1 cellular context compared by ENCODE assay signal in the genomic region with DNA sequence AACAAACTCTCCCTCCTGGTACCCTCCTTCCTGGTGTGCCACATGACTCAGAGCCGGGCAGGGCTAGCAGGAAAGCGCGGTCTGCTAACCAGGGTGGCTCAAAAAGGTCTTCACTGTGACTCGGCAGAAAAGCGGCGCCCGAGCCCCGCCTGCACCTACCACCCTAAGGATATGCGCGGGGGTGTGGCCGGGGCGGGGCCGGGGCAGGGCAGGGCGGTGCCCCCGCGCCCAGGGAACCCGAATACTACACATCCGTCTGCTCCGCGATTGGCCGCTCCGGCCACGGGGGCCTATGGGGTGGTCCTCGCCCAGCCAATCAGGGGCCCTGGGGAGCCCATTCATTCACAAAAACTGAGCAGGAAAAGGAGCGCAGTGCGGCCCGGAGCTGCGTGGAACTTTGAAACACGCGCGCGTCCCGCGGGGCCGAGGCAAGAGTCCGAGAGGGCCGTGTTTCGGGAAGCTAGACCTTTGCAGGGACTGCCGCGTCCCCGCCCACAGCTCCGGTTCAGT.
A peak's percentile ranks its signal among the peaks of the same experiment; 100 is the strongest.
TF ChIP-seq lines count a peak whose summit lies in the region.

No MANE protein-coding gene starts in this region.

TF ChIP-seq in HepG2, 621 proteins besides CTCF, POLR2A, EP300 and RAD21 (continued from another document and continues in another):
- TF ChIP-seq ZNF574 (CRISPR knock-in tag; IDR thresholded peaks at IDR 0.05) (peak; percentile 60), ZNF747 (CRISPR knock-in tag; IDR thresholded peaks at IDR 0.05; ENCODE audit: borderline replicate concordance) (no peak; the same call in 1 of the 2 replicates), SNAPC4 (CRISPR knock-in tag; IDR thresholded peaks at IDR 0.05) (0 out of 2 replicates have a peak, but pooled peaks have one; percentile 46), ZNF879 (CRISPR knock-in tag; IDR thresholded peaks at IDR 0.05) (no peak), GFI1 (CRISPR knock-in tag; IDR thresholded peaks at IDR 0.05; ENCODE audit: borderline replicate concordance) (peak; percentile 27; the same call in 1 of the 2 replicates), BRD4 (CRISPR knock-in tag; IDR thresholded peaks at IDR 0.05) (peak; percentile 85; the same call in 1 of the 2 replicates), HDAC1 (CRISPR knock-in tag; IDR thresholded peaks at IDR 0.05) (peak; percentile 65), ZNF772 (CRISPR knock-in tag; IDR thresholded peaks at IDR 0.05) (peak; percentile 70; the same call in 1 of the 2 replicates), HOXD1 (CRISPR knock-in tag; IDR thresholded peaks at IDR 0.05) (peak; percentile 66), PRMT3 (CRISPR knock-in tag; IDR thresholded peaks at IDR 0.05; ENCODE audit: borderline replicate concordance, low read depth) (0 out of 2 replicates have a peak, but pooled peaks have one; percentile 30), ZNF598 (CRISPR knock-in tag; IDR thresholded peaks at IDR 0.05; ENCODE audit: borderline replicate concordance) (no peak), ZFP91 (CRISPR knock-in tag; IDR thresholded peaks at IDR 0.05; ENCODE audit: borderline replicate concordance) (0 out of 2 replicates have a peak, but pooled peaks have one; percentile 64), ZFX (CRISPR knock-in tag; IDR thresholded peaks at IDR 0.05; ENCODE audit: low read depth) (peak; percentile 51; the same call in 1 of the 2 replicates), CBX2 (IDR thresholded peaks at IDR 0.05; ENCODE audit: low read depth, low read length) (no peak), CBX2 (CRISPR knock-in tag; IDR thresholded peaks at IDR 0.05; ENCODE audit: low read depth) (no peak), FOXK1 (CRISPR knock-in tag; IDR thresholded peaks at IDR 0.05; ENCODE audit: borderline replicate concordance, low read depth) (0 out of 2 replicates have a peak, but pooled peaks have one; percentile 13), POLR2AphosphoS5 (IDR thresholded peaks at IDR 0.05; ENCODE audit: low read depth, low read length) (peak; percentile 55; the same call in 1 of the 2 replicates), ZFY (CRISPR knock-in tag; IDR thresholded peaks at IDR 0.05) (peak; percentile 81), ARID2 (CRISPR knock-in tag; IDR thresholded peaks at IDR 0.05; ENCODE audit: borderline replicate concordance) (peak; percentile 74; the same call in 1 of the 2 replicates), ZNF770 (CRISPR knock-in tag; IDR thresholded peaks at IDR 0.05) (peak; percentile 54; the same call in 1 of the 2 replicates), XBP1 (CRISPR knock-in tag; IDR thresholded peaks at IDR 0.05) (peak; percentile 78; the same call in 1 of the 2 replicates), SP5 (CRISPR knock-in tag; IDR thresholded peaks at IDR 0.05; ENCODE audit: borderline replicate concordance, low read depth) (peak; percentile 59; the same call in 1 of the 2 replicates), ZNF124 (CRISPR knock-in tag; IDR thresholded peaks at IDR 0.05) (no peak), PRDM15 (CRISPR knock-in tag; IDR thresholded peaks at IDR 0.05) (peak; percentile 74; the same call in 1 of the 2 replicates), MTA1 (CRISPR knock-in tag; IDR thresholded peaks at IDR 0.05; ENCODE audit: borderline replicate concordance) (0 out of 2 replicates have a peak, but pooled peaks have one; percentile 27)
- TF ChIP-seq, protein P1, sequence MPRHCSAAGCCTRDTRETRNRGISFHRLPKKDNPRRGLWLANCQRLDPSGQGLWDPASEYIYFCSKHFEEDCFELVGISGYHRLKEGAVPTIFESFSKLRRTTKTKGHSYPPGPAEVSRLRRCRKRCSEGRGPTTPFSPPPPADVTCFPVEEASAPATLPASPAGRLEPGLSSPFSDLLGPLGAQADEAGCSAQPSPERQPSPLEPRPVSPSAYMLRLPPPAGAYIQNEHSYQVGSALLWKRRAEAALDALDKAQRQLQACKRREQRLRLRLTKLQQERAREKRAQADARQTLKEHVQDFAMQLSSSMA (CRISPR knock-in tag; IDR thresholded peaks at IDR 0.05), result peak; percentile 13; the same call in 1 of the 2 replicates
- TF ChIP-seq, protein P2, sequence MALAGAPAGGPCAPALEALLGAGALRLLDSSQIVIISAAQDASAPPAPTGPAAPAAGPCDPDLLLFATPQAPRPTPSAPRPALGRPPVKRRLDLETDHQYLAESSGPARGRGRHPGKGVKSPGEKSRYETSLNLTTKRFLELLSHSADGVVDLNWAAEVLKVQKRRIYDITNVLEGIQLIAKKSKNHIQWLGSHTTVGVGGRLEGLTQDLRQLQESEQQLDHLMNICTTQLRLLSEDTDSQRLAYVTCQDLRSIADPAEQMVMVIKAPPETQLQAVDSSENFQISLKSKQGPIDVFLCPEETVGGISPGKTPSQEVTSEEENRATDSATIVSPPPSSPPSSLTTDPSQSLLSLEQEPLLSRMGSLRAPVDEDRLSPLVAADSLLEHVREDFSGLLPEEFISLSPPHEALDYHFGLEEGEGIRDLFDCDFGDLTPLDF (CRISPR knock-in tag; IDR thresholded peaks at IDR 0.05), result 0 out of 2 replicates have a peak, but pooled peaks have one; percentile 44
- TF ChIP-seq, protein P3, sequence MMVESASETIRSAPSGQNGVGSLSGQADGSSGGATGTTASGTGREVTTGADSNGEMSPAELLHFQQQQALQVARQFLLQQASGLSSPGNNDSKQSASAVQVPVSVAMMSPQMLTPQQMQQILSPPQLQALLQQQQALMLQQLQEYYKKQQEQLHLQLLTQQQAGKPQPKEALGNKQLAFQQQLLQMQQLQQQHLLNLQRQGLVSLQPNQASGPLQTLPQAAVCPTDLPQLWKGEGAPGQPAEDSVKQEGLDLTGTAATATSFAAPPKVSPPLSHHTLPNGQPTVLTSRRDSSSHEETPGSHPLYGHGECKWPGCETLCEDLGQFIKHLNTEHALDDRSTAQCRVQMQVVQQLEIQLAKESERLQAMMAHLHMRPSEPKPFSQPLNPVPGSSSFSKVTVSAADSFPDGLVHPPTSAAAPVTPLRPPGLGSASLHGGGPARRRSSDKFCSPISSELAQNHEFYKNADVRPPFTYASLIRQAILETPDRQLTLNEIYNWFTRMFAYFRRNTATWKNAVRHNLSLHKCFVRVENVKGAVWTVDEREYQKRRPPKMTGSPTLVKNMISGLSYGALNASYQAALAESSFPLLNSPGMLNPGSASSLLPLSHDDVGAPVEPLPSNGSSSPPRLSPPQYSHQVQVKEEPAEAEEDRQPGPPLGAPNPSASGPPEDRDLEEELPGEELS (CRISPR knock-in tag; IDR thresholded peaks at IDR 0.05), result 0 out of 2 replicates have a peak, but pooled peaks have one; percentile 23
- TF ChIP-seq, protein P4, sequence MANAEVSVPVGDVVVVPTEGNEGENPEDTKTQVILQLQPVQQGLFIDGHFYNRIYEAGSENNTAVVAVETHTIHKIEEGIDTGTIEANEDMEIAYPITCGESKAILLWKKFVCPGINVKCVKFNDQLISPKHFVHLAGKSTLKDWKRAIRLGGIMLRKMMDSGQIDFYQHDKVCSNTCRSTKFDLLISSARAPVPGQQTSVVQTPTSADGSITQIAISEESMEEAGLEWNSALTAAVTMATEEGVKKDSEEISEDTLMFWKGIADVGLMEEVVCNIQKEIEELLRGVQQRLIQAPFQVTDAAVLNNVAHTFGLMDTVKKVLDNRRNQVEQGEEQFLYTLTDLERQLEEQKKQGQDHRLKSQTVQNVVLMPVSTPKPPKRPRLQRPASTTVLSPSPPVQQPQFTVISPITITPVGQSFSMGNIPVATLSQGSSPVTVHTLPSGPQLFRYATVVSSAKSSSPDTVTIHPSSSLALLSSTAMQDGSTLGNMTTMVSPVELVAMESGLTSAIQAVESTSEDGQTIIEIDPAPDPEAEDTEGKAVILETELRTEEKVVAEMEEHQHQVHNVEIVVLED (CRISPR knock-in tag; IDR thresholded peaks at IDR 0.05; ENCODE audit: borderline replicate concordance), result peak; percentile 40; the same call in 1 of the 2 replicates
